In the genomic region with DNA sequence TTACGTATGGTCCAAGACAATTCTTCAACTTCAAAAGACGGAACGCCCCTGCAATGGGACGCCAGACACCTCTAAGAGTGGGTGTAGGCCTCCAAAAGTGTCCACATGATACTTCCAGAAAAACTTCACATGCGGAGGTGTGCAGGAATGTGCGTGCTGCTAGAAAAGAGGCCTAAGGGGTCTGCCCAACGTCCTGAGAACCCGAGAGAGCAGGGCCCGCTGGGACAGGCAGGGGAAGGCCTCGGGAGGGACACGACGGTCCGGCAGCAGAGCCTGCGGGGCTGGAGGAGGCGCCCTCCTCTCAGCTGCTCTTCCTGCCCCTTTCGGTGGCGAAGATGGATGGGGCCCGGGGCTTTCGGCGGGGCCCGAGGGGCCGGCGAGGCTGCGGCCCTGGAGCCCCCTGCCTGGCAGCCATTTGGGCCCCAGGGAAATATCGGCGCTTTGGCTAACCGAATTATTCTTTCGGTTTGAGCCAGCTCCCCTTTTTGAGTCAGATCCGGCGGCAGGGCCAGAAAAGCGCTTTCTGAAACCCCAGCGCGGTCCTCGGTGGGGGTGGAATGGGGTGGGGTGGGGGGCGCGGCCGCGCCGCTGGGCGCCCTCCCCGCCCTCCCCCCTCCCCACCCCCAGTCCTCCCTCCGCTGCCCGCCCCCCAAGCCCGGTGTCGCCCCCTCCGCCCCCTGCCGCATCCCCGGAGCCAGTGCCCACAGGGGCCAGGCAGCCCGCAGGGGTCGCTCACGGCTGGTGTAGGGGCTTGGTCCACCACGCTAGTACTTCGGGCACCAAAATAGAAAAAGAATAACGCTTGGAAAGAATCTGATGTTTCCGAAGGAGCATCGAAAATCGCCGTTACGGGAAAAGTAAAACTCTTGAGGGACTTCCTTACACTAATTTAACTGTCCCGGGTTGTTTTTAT, we compare ENCODE assay signal across 1 cellular context.
TF ChIP-seq lines count a peak whose summit lies in the region.

No MANE protein-coding gene starts in this region.

TF ChIP-seq in IMR-90, 13 proteins besides CTCF, POLR2A, EP300 and RAD21 (continued from another document):
- TF ChIP-seq, protein P1, sequence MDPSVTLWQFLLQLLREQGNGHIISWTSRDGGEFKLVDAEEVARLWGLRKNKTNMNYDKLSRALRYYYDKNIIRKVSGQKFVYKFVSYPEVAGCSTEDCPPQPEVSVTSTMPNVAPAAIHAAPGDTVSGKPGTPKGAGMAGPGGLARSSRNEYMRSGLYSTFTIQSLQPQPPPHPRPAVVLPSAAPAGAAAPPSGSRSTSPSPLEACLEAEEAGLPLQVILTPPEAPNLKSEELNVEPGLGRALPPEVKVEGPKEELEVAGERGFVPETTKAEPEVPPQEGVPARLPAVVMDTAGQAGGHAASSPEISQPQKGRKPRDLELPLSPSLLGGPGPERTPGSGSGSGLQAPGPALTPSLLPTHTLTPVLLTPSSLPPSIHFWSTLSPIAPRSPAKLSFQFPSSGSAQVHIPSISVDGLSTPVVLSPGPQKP (IDR thresholded peaks at IDR 0.05; ENCODE audit: borderline replicate concordance, low read depth, low read length), result no peak
- TF ChIP-seq FOS (IDR thresholded peaks at IDR 0.05; ENCODE audit: low read depth, low read length), result no peak
